ENCODE assay signal across 1 cellular context in genomic region chrX:136708348-136708747, GRCh38.
TF ChIP-seq lines count a peak whose summit lies in the region.

No MANE protein-coding gene starts in this region.

TF ChIP-seq in IMR-90, 13 proteins besides CTCF, POLR2A, EP300 and RAD21 (continued from another document):
- no peak for TF ChIP-seq MXI1 (IDR thresholded peaks at IDR 0.05; ENCODE audit: borderline replicate concordance, low read depth, low read length)
- TF ChIP-seq BHLHE40 (IDR thresholded peaks at IDR 0.05; ENCODE audit: low read depth, low read length): no peak
- no peak for TF ChIP-seq NFE2L2 (IDR thresholded peaks at IDR 0.05; ENCODE audit: low read depth, low read length)
- TF ChIP-seq, protein P1, sequence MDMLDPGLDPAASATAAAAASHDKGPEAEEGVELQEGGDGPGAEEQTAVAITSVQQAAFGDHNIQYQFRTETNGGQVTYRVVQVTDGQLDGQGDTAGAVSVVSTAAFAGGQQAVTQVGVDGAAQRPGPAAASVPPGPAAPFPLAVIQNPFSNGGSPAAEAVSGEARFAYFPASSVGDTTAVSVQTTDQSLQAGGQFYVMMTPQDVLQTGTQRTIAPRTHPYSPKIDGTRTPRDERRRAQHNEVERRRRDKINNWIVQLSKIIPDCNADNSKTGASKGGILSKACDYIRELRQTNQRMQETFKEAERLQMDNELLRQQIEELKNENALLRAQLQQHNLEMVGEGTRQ (IDR thresholded peaks at IDR 0.05; ENCODE audit: low read depth, low read length): no peak
- no peak for TF ChIP-seq CHD1 (IDR thresholded peaks at IDR 0.05; ENCODE audit: low read depth, low read length)
- no peak for TF ChIP-seq FOS (IDR thresholded peaks at IDR 0.05; ENCODE audit: low read depth, low read length)
- no peak for TF ChIP-seq RCOR1 (IDR thresholded peaks at IDR 0.05; ENCODE audit: insufficient replicate concordance, low read length)
- TF ChIP-seq SMC3 (IDR thresholded peaks at IDR 0.05; ENCODE audit: low read depth, low read length): no peak
